11 cellular contexts compared by ENCODE assay signal in the genomic region with DNA sequence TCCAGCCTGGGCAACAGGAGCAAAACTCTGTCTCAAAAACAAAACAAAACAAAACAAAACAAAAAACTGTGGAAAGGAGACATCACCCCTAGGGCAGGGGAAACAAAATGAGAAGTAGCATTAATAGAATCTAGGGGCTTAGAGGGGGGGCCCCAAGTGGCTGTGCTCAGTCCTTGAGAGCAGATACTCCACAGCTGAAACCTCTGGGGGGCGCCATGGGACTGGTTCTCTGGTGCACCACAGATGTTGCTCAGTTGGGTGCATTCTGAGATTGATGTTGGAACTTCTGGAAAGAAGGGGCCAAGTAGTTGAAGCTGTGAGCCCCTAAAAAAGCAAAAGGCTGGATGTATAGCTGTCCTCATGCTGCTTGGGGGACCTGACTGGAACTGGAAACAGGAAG. TPM values are rescaled to one million over a fixed set of nuclear protein-coding genes. Genes with fewer than 3 reads are reported as not detected.
A peak's percentile ranks its signal among the peaks of the same experiment; 100 is the strongest.
DNase-seq lines count a peak whose midpoint lies in the region; ATAC-seq and TF ChIP-seq lines count a peak whose summit lies in the region.
"Had no signal": no experiment of that assay in that cellular context is flagged by ENCODE, and none has a peak within 500 bp of the region (broad histone marks: within the 10 kb centered on the region; RNA-seq: fewer than 3 reads in every experiment).

No MANE protein-coding gene starts in this region.

- no peak overlapping the region for H3K27ac ChIP-seq in GM23338 (ENCODE audit: low read depth)
- H3K27ac ChIP-seq in endodermal cell (ENCODE audit: low read depth, low read length): no peak overlapping the region

- H3K4me1 ChIP-seq in GM23338 (ENCODE audit: insufficient read depth) (no peaks in the 10 kb centered on the region), endodermal cell (ENCODE audit: control insufficient read depth, insufficient read depth, low read length) (no peaks in the 10 kb centered on the region)

- H2AFZ ChIP-seq in GM23338: no peak overlapping the region

- H3K9me3 ChIP-seq in endodermal cell (ENCODE audit: control insufficient read depth, low read length): peaks cover 6% of the 10 kb centered on the region

- WGBS in endodermal cell (ENCODE audit: insufficient coverage in 1 of 2, insufficient read length in 1 of 2), 2 experiments: 57% methylated on average over 1 of the region's 1 CpG

- no peaks in the 10 kb centered on the region for H3K79me2 ChIP-seq in GM23338 (replicated peaks; ENCODE audit: insufficient read depth)

- TF ChIP-seq CTCF in GM23338 (conservative IDR thresholded peaks at IDR 0.05; ENCODE audit: low read depth in 2 of 2) (peak; percentile 77 to 84), endodermal cell (conservative IDR thresholded peaks at IDR 0.05) (peak; percentile 58), mesothelial cell of epicardium (IDR thresholded peaks at IDR 0.05; ENCODE audit: unreplicated experiment) (no peak)

- no peaks in the 10 kb centered on the region for H3K9me2 ChIP-seq in GM23338 (ENCODE audit: insufficient read depth)

- H3K4me3 ChIP-seq in GM23338 (no peak overlapping the region), endodermal cell (ENCODE audit: low read length) (no peak overlapping the region)

- H3K36me3 Mint-ChIP-seq in GM23338 (ENCODE audit: low read depth) (peaks cover 13% of the 10 kb centered on the region; the same call in 2 of the 3 replicates), endodermal cell (ENCODE audit: low read depth) (no peaks in the 10 kb centered on the region), mesothelial cell of epicardium (peaks cover 4% of the 10 kb centered on the region)
- H3K36me3 Mint-ChIP-seq in activated CD4-positive, alpha-beta T cell treated with anti-CD3 and anti-CD28 coated beads, Interleukin-2, amount 10 ng/mL, durations not matched to agents 7 days and 5 days (ENCODE audit: low read depth): peaks cover 2% of the 10 kb centered on the region

- H3K4me1 Mint-ChIP-seq in GM23338: peaks cover 5% of the 10 kb centered on the region; the same call in 1 of the 3 replicates
- peaks cover 8% of the 10 kb centered on the region for H3K4me1 Mint-ChIP-seq in activated CD4-positive, alpha-beta T cell treated with anti-CD3 and anti-CD28 coated beads, Interleukin-2, amount 10 ng/mL, durations not matched to agents 7 days and 5 days
- no peaks in the 10 kb centered on the region for H3K4me1 Mint-ChIP-seq in endodermal cell
- H3K4me1 Mint-ChIP-seq in mesothelial cell of epicardium: no peaks in the 10 kb centered on the region
- H3K4me1 Mint-ChIP-seq: activated B cell treated with CpG ODN at 0.5 μM for 24 hours had no signal

- no peaks in the 10 kb centered on the region for H3F3A ChIP-seq in GM23338 (replicated peaks; ENCODE audit: low read depth)

- DNase-seq in GM23338 (ENCODE audit: low spot score) (peak; percentile 84), endodermal cell (peak; percentile 65), NCI-H1105 (lab: John Stamatoyannopoulos, UW) (no peak), mesothelial cell of epicardium (ENCODE audit: low spot score in 2 of 2, unreplicated experiment in 2 of 2) (no peak)
- DNase-seq in activated CD4-positive, alpha-beta T cell treated with anti-CD3 and anti-CD28 coated beads, Interleukin-2, amount 10 ng/mL, durations not matched to agents 7 days and 5 days: peak; percentile 64
- DNase-seq in stimulated activated CD4-positive, alpha-beta T cell treated with anti-CD3 and anti-CD28 coated beads, TNF-alpha, amount 100 ng/mL, for 1 hour (ENCODE audit: low read depth in 3 of 3, low spot score in 1 of 3): peak; percentile 21 to 30 (median 23)
- DNase-seq: activated B cell treated with CpG ODN at 0.5 μM for 24 hours, glutamatergic neuron, IMR-90 had no signal

- POLR2A ChIA-PET in activated CD4-positive, alpha-beta T cell treated with anti-CD3 and anti-CD28 coated beads, Interleukin-2, amount 10 ng/mL, durations not matched to agents 7 days and 5 days (lab: Charles Lee): no interaction called here

- no peak overlapping the region for H3K4me2 ChIP-seq in GM23338

- H3K36me3 ChIP-seq in GM23338 (ENCODE audit: insufficient read depth) (no peaks in the 10 kb centered on the region), endodermal cell (ENCODE audit: control insufficient read depth, insufficient read depth, low read length) (no peaks in the 10 kb centered on the region)

- H3K27me3 ChIP-seq in GM23338 (ENCODE audit: insufficient read depth) (no peaks in the 10 kb centered on the region), endodermal cell (ENCODE audit: control insufficient read depth, insufficient read depth, low read length, poor library complexity, severe bottlenecking) (no peaks in the 10 kb centered on the region)

- H3K4me3 Mint-ChIP-seq in GM23338: no peak overlapping the region
- H3K4me3 Mint-ChIP-seq in activated CD4-positive, alpha-beta T cell treated with anti-CD3 and anti-CD28 coated beads, Interleukin-2, amount 10 ng/mL, durations not matched to agents 7 days and 5 days: no peak overlapping the region
- H3K4me3 Mint-ChIP-seq in endodermal cell: no peak overlapping the region
- no peak overlapping the region for H3K4me3 Mint-ChIP-seq in mesothelial cell of epicardium
- H3K4me3 Mint-ChIP-seq: activated B cell treated with CpG ODN at 0.5 μM for 24 hours had no signal

- ATAC-seq in GM23338 (peak; percentile 77), HG03280 (IDR thresholded peaks at IDR 0.05; ENCODE audit: unreplicated experiment) (no peak), HG02763 (IDR thresholded peaks at IDR 0.05; ENCODE audit: unreplicated experiment) (no peak)

- H3K27ac Mint-ChIP-seq in GM23338: no peak overlapping the region
- no peak overlapping the region for H3K27ac Mint-ChIP-seq in activated CD4-positive, alpha-beta T cell treated with anti-CD3 and anti-CD28 coated beads, Interleukin-2, amount 10 ng/mL, durations not matched to agents 7 days and 5 days
- no peak overlapping the region for H3K27ac Mint-ChIP-seq in endodermal cell
- no peak overlapping the region for H3K27ac Mint-ChIP-seq in mesothelial cell of epicardium
- H3K27ac Mint-ChIP-seq: activated B cell treated with CpG ODN at 0.5 μM for 24 hours had no signal

- no peak overlapping the region for H3K9ac ChIP-seq in endodermal cell (ENCODE audit: extremely low read depth, low read length, poor library complexity, severe bottlenecking)

- H3K9me3 Mint-ChIP-seq in GM23338 (peaks cover 23% of the 10 kb centered on the region), endodermal cell (peaks cover 22% of the 10 kb centered on the region), mesothelial cell of epicardium (peaks cover 5% of the 10 kb centered on the region)
- peaks cover 7% of the 10 kb centered on the region for H3K9me3 Mint-ChIP-seq in activated CD4-positive, alpha-beta T cell treated with anti-CD3 and anti-CD28 coated beads, Interleukin-2, amount 10 ng/mL, durations not matched to agents 7 days and 5 days

- H3K27me3 Mint-ChIP-seq in GM23338 (ENCODE audit: insufficient read depth, low read depth, poor library complexity) (no peaks in the 10 kb centered on the region), endodermal cell (ENCODE audit: insufficient read depth) (no peaks in the 10 kb centered on the region), mesothelial cell of epicardium (ENCODE audit: low read depth) (no peaks in the 10 kb centered on the region)
- no peaks in the 10 kb centered on the region for H3K27me3 Mint-ChIP-seq in activated CD4-positive, alpha-beta T cell treated with anti-CD3 and anti-CD28 coated beads, Interleukin-2, amount 10 ng/mL, durations not matched to agents 7 days and 5 days
- H3K27me3 Mint-ChIP-seq: activated B cell treated with CpG ODN at 0.5 μM for 24 hours had no signal

- CTCF ChIA-PET in activated CD4-positive, alpha-beta T cell treated with anti-CD3 and anti-CD28 coated beads, Interleukin-2, amount 10 ng/mL, durations not matched to agents 7 days and 5 days (lab: Charles Lee): interaction anchor here (0.6 to 1.4 kb wide), 3 partner anchors 8 to 454 kb away, joined by 3 to 5 read pairs (median 4); no protein-coding TSS in a partner anchor

- H4K20me1 ChIP-seq in GM23338 (replicated peaks; ENCODE audit: insufficient read depth): no peaks in the 10 kb centered on the region

TF ChIP-seq in GM23338, 12 proteins besides CTCF, POLR2A, EP300 and RAD21 (continues in another document):
- TF ChIP-seq EZH2phosphoT487 (IDR thresholded peaks at IDR 0.05; ENCODE audit: unreplicated experiment) (no peak), CREB1 (CRISPR knock-in tag; IDR thresholded peaks at IDR 0.05; ENCODE audit: low read depth) (no peak), ZNF331 (CRISPR knock-in tag; IDR thresholded peaks at IDR 0.05; ENCODE audit: low read depth) (no peak), NANOG (IDR thresholded peaks at IDR 0.05; ENCODE audit: borderline replicate concordance) (no peak), EZH2 (IDR thresholded peaks at IDR 0.05; ENCODE audit: low read depth, unreplicated experiment) (no peak), ZNF114 (CRISPR knock-in tag; IDR thresholded peaks at IDR 0.05) (no peak)

RNA-seq across cellular contexts. Expression of gene SYNE2, which starts 11.8 kb away (rescaled TPM):
- 86.5 and 100 TPM in 2 replicates for total RNA-seq in GM23338 (2014; rRNA removed; shearing (Covaris generic))
- 21.7 and 34.3 TPM in 2 replicates for polyA plus RNA-seq in GM23338 (2016; fragmentation: Nextera tagmentation; extraction: Ambion mirVana)
- total RNA-seq in activated CD4-positive, alpha-beta T cell treated with anti-CD3 and anti-CD28 coated beads, Interleukin-2, amount 10 ng/mL, durations not matched to agents 7 days and 5 days: 100 to 1,000 TPM; 192 to 218 TPM
- total RNA-seq in endodermal cell (10 to 100 TPM; 65.8 to 70.0 TPM), mesothelial cell of epicardium (84.6 to 87.1 TPM (median 85.3 TPM) in 3 replicates)
- 32.8 TPM for polyA plus RNA-seq in endodermal cell (2013, experiment 1 of 2)
- polyA plus RNA-seq in endodermal cell (2013, experiment 2 of 2): 36.8 TPM

Comparison
In these comparisons a context has a peak if more than half of its experiments do, and no peak if none do; other contexts are left out.
1. DNase-seq: peak in GM23338 (single experiment), activated CD4-positive, alpha-beta T cell treated with anti-CD3 and anti-CD28 coated beads, Interleukin-2, amount 10 ng/mL, durations not matched to agents 7 days and 5 days (single experiment), endodermal cell (single experiment) and stimulated activated CD4-positive, alpha-beta T cell treated with anti-CD3 and anti-CD28 coated beads, TNF-alpha, amount 100 ng/mL, for 1 hour (3 of 3); none in NCI-H1105 (single experiment) and mesothelial cell of epicardium (0 of 2).